Comparison of ENCODE assay signal across 29 cellular contexts in the genomic region with DNA sequence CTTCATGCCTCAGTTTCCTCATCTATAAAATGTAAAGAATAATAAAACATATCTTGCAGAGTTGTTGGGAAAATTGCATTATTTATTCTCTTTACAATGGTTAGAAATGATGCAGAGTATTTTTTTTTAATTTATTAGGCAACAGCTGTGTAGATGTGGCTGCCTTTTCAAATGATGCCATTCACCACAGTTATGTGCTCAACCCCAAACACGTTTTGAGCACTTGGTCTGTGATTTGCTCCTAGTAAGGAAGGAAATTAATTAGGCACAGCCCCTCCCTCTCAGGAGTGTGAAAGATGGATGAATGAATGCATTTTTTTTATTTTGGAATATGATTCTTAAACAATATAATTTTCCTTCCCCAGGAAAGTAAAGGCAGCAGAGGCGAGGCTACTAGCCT.
"Had no signal": no experiment of that assay in that cellular context is flagged by ENCODE, and none has a peak within 500 bp of the region (broad histone marks: within the 10 kb centered on the region; RNA-seq: fewer than 3 reads in every experiment).

No MANE protein-coding gene starts in this region.

- ATAC-seq: natural killer cell; psoas muscle; right cardiac atrium; right lobe of liver; stimulated activated memory B cell treated with anti-CD40 and anti-IgM and Interleukin-4, amounts not matched to agents 10 μg/mL and 1 μg/mL and 100 μg/mL, for 72 hours; stimulated activated naive CD8-positive, alpha-beta T cell treated with anti-CD3 and anti-CD28 coated beads, Interleukin-15, amount 100 ng/mL, for 72 hours; stimulated activated naive CD8-positive, alpha-beta T cell treated with anti-CD3 and anti-CD28 coated beads, Interleukin-15, Interleukin-2, amounts not matched to agents 100 U/mL and 50 U/mL, for 24 hours; upper lobe of right lung had no signal

- H3K36me3 ChIP-seq: neural progenitor cell, ovary, right lobe of liver, spleen, suprapubic skin, transverse colon, upper lobe of right lung, uterus had no signal

- H2AFZ ChIP-seq: neural progenitor cell, parathyroid adenoma had no signal

- H3K79me2 ChIP-seq: parathyroid adenoma had no signal

- H3K9me3 ChIP-seq: ovary, psoas muscle, right lobe of liver, sigmoid colon, suprapubic skin, testis, tibial artery, transverse colon, upper lobe of right lung, uterus had no signal

- H3K4me1 ChIP-seq: neural progenitor cell, parathyroid adenoma, psoas muscle, right lobe of liver, sigmoid colon, spleen, suprapubic skin, testis, tibial artery, transverse colon, upper lobe of right lung, uterus had no signal

- H3K27me3 ChIP-seq: neural progenitor cell, ovary, right lobe of liver, sigmoid colon, spleen, suprapubic skin, testis, tibial artery, transverse colon, upper lobe of right lung, uterus had no signal

- H3K4me2 ChIP-seq: neural progenitor cell, smooth muscle cell had no signal

- DNase-seq: natural killer cell; occipital lobe; ovary; posterior cingulate gyrus; psoas muscle; right cardiac atrium; right lobe of liver; sigmoid colon; spleen; stimulated activated CD4-positive, alpha-beta T cell treated with anti-CD3 and anti-CD28 coated beads, Interleukin-12 subunit alpha, Interleukin-12 subunit beta, amount 100 ng/mL, for 4 hours; stimulated activated CD4-positive, alpha-beta T cell treated with anti-CD3 and anti-CD28 coated beads, Interleukin-1b, Interleukin-23, amount 100 ng/mL, for 48 hours; stimulated activated CD4-positive, alpha-beta T cell treated with anti-CD3 and anti-CD28 coated beads, Interleukin-4, amount 100 ng/mL, for 1 hour; stimulated activated CD4-positive, alpha-beta T cell treated with anti-CD3 and anti-CD28 coated beads, Interleukin-4, amount 100 ng/mL, for 4 hours; stimulated activated CD8-positive, alpha-beta memory T cell treated with anti-CD3 and anti-CD28 coated beads, Interleukin-4, amount 100 ng/mL, for 48 hours; stimulated activated naive CD4-positive, alpha-beta T cell; stimulated activated naive CD8-positive, alpha-beta T cell treated with anti-CD3 and anti-CD28 coated beads, Interleukin-15, amount 100 ng/mL, for 72 hours; stimulated activated naive CD8-positive, alpha-beta T cell treated with anti-CD3 and anti-CD28 coated beads, Interleukin-15, Interleukin-2, amounts not matched to agents 100 U/mL and 50 U/mL, for 24 hours; substantia nigra; testis; tibial artery; transverse colon; upper lobe of right lung; uterus had no signal

- H3K4me3 ChIP-seq: neural progenitor cell, ovary, psoas muscle, right lobe of liver, sigmoid colon, skin epidermis, smooth muscle cell, spleen, suprapubic skin, testis, tibial artery, transverse colon, upper lobe of right lung, uterus had no signal

- H3K27ac ChIP-seq: neural progenitor cell, ovary, parathyroid adenoma, psoas muscle, right lobe of liver, sigmoid colon, skin epidermis, spleen, suprapubic skin, testis, tibial artery, transverse colon, upper lobe of right lung, uterus had no signal

- H3K9ac ChIP-seq: neural progenitor cell, parathyroid adenoma had no signal
